Comparison of ENCODE assay signal across 26 cellular contexts in genomic region chr19:16160445-16160942, GRCh38. TPM values are rescaled to one million over a fixed set of nuclear protein-coding genes. Genes with fewer than 3 reads are reported as not detected.
DNase-seq lines count a peak whose midpoint lies in the region; ATAC-seq, FAIRE-seq and TF ChIP-seq lines count a peak whose summit lies in the region.
"Had no signal": no experiment of that assay in that cellular context is flagged by ENCODE, and none has a peak within 500 bp of the region (broad histone marks: within the 10 kb centered on the region; RNA-seq: fewer than 3 reads in every experiment).

No MANE protein-coding gene starts in this region.

- peak; percentile 30 for ATAC-seq in T-helper 17 cell
- ATAC-seq in stimulated activated effector memory CD8-positive, alpha-beta T cell treated with anti-CD3 and anti-CD28 coated beads, Interleukin-12 subunit alpha, Interleukin-12 subunit beta, amount 100 ng/mL, for 72 hours: peak; percentile 49
- ATAC-seq in HG02973 (IDR thresholded peaks at IDR 0.05; ENCODE audit: unreplicated experiment): no peak
- ATAC-seq: gastroesophageal sphincter had no signal

- peaks cover 8% of the 10 kb centered on the region for H3K4me1 ChIP-seq in astrocyte (ENCODE audit: insufficient read depth, low read length)
- H3K4me1 ChIP-seq: gastroesophageal sphincter, neural progenitor cell, Peyer's patch, testis had no signal

- H3K79me2 ChIP-seq in astrocyte (ENCODE audit: insufficient read depth, low read length): no peaks in the 10 kb centered on the region

- H3K4me3 Mint-ChIP-seq in T-helper 17 cell: no peak overlapping the region
- no peak overlapping the region for H3K4me3 Mint-ChIP-seq in astrocyte (ENCODE audit: unreplicated experiment)
- H3K4me3 Mint-ChIP-seq in stimulated activated effector memory CD8-positive, alpha-beta T cell treated with anti-CD3 and anti-CD28 coated beads, Interleukin-12 subunit alpha, Interleukin-12 subunit beta, amount 100 ng/mL, for 72 hours: peak overlapping the region; percentile 35
- H3K4me3 Mint-ChIP-seq: activated T-cell treated with anti-CD3 and anti-CD28 coated beads, Interleukin-2, amount 50 U/mL, for 4 hours; H9; neural progenitor cell had no signal

- H3K27ac Mint-ChIP-seq in T-helper 17 cell: peak overlapping the region; percentile 45
- no peak overlapping the region for H3K27ac Mint-ChIP-seq in astrocyte (ENCODE audit: unreplicated experiment)
- H3K27ac Mint-ChIP-seq in stimulated activated effector memory CD8-positive, alpha-beta T cell treated with anti-CD3 and anti-CD28 coated beads, Interleukin-12 subunit alpha, Interleukin-12 subunit beta, amount 100 ng/mL, for 72 hours: no peak overlapping the region
- H3K27ac Mint-ChIP-seq: H9, neural progenitor cell had no signal

- no peak overlapping the region for H2AFZ ChIP-seq in astrocyte (ENCODE audit: low read depth, low read length)
- H2AFZ ChIP-seq: neural progenitor cell had no signal

- DNase-seq in activated CD8-positive, alpha-beta memory T cell treated with anti-CD3 and anti-CD28 coated beads for 24 hours: peak; percentile 67
- no peak for DNase-seq in activated CD8-positive, alpha-beta memory T cell treated with anti-CD3 and anti-CD28 coated beads, Interleukin-2, amount 50 U/mL, for 4 hours
- DNase-seq in T-helper 17 cell: no peak
- DNase-seq in astrocyte (ENCODE audit: low read depth): no peak
- DNase-seq in stimulated activated effector memory CD8-positive, alpha-beta T cell treated with anti-CD3 and anti-CD28 coated beads, Interleukin-12 subunit alpha, Interleukin-12 subunit beta, amount 100 ng/mL, for 72 hours (ENCODE audit: low spot score in 2 of 2): no peak
- DNase-seq in NCI-H748 treated with DMSO at 0.1 percent for 48 hours (lab: John Stamatoyannopoulos, UW): no peak
- DNase-seq in NCI-H1092 treated with DMSO at 0.1 percent for 48 hours (lab: John Stamatoyannopoulos, UW): no peak
- DNase-seq: activated T-cell treated with anti-CD3 and anti-CD28 coated beads, Interleukin-2, amount 50 U/mL, for 4 hours; erythroblast; GDM1; H9; NCI-H82; Peyer's patch; testis had no signal

- peak overlapping the region; percentile 77 for H3K4me2 ChIP-seq in astrocyte (ENCODE audit: low read length)
- H3K4me2 ChIP-seq: neural progenitor cell had no signal

- FAIRE-seq in astrocyte (lab: Jason Lieb, UNC): no peak
- FAIRE-seq: GM12892 had no signal

- no peak overlapping the region for H3K9ac ChIP-seq in astrocyte (ENCODE audit: low read length)
- H3K9ac ChIP-seq: neural progenitor cell had no signal

- H3K4me3 ChIP-seq in astrocyte (ENCODE audit: insufficient read depth, low read depth, low read length): no peak overlapping the region
- H3K4me3 ChIP-seq: adrenal gland, cardiac muscle cell, gastroesophageal sphincter, MG63, neural progenitor cell, Peyer's patch, smooth muscle cell, testis had no signal

- H3K27me3 ChIP-seq in astrocyte (ENCODE audit: insufficient read depth, low read length): no peaks in the 10 kb centered on the region
- H3K27me3 ChIP-seq: adrenal gland, cardiac muscle cell, gastroesophageal sphincter, MG63, neural progenitor cell, Peyer's patch, testis had no signal

- no peak overlapping the region for H3K27ac ChIP-seq in astrocyte (ENCODE audit: low read depth, low read length)
- H3K27ac ChIP-seq: C4-2B, cardiac muscle cell, gastroesophageal sphincter, neural progenitor cell, Peyer's patch, testis had no signal

- H3K36me3 Mint-ChIP-seq in T-helper 17 cell (ENCODE audit: low read depth): no peaks in the 10 kb centered on the region
- no peaks in the 10 kb centered on the region for H3K36me3 Mint-ChIP-seq in astrocyte (ENCODE audit: low read depth, unreplicated experiment)
- peaks cover 29% of the 10 kb centered on the region for H3K36me3 Mint-ChIP-seq in stimulated activated effector memory CD8-positive, alpha-beta T cell treated with anti-CD3 and anti-CD28 coated beads, Interleukin-12 subunit alpha, Interleukin-12 subunit beta, amount 100 ng/mL, for 72 hours
- H3K36me3 Mint-ChIP-seq: neural progenitor cell had no signal

- H3K27me3 Mint-ChIP-seq in T-helper 17 cell (no peaks in the 10 kb centered on the region), astrocyte (ENCODE audit: low read depth, unreplicated experiment) (peaks cover 20% of the 10 kb centered on the region)
- H3K27me3 Mint-ChIP-seq: IgD-negative memory B cell had no signal

- no peaks in the 10 kb centered on the region for H4K20me1 ChIP-seq in astrocyte (ENCODE audit: insufficient read depth, low read length)

- H3K9me3 Mint-ChIP-seq in astrocyte (ENCODE audit: unreplicated experiment): no peaks in the 10 kb centered on the region
- H3K9me3 Mint-ChIP-seq in stimulated activated effector memory CD8-positive, alpha-beta T cell treated with anti-CD3 and anti-CD28 coated beads, Interleukin-12 subunit alpha, Interleukin-12 subunit beta, amount 100 ng/mL, for 72 hours: no peaks in the 10 kb centered on the region
- H3K9me3 Mint-ChIP-seq: activated T-cell treated with anti-CD3 and anti-CD28 coated beads, Interleukin-2, amount 50 U/mL, for 4 hours; H9; IgD-negative memory B cell; neural progenitor cell had no signal

- H3K9me3 ChIP-seq in T-helper 17 cell (ENCODE audit: control insufficient read depth, low read length, poor library complexity, severe bottlenecking): no peaks in the 10 kb centered on the region
- H3K9me3 ChIP-seq in astrocyte (ENCODE audit: insufficient read depth, low read depth, low read length): no peaks in the 10 kb centered on the region
- H3K9me3 ChIP-seq: adrenal gland, gastroesophageal sphincter, MG63, Peyer's patch, testis had no signal

- H3K4me1 Mint-ChIP-seq in T-helper 17 cell (peaks cover 3% of the 10 kb centered on the region), astrocyte (ENCODE audit: low read depth, unreplicated experiment) (peaks cover 6% of the 10 kb centered on the region)
- peaks cover 17% of the 10 kb centered on the region for H3K4me1 Mint-ChIP-seq in stimulated activated effector memory CD8-positive, alpha-beta T cell treated with anti-CD3 and anti-CD28 coated beads, Interleukin-12 subunit alpha, Interleukin-12 subunit beta, amount 100 ng/mL, for 72 hours
- H3K4me1 Mint-ChIP-seq: H9, neural progenitor cell had no signal

- TF ChIP-seq CTCF in astrocyte (IDR thresholded peaks at IDR 0.05; ENCODE audit: insufficient read depth, low read depth, low read length): no peak

- H3K36me3 ChIP-seq in astrocyte (ENCODE audit: insufficient read depth, low read length): no peaks in the 10 kb centered on the region
- H3K36me3 ChIP-seq: adrenal gland, cardiac muscle cell, gastroesophageal sphincter, MG63, neural progenitor cell had no signal

RNA-seq across cellular contexts. Expression of gene CIB3, which starts 12.8 kb away (rescaled TPM):
- total RNA-seq in T-helper 17 cell: not detected
- total RNA-seq in astrocyte: not detected in 2 replicates
- total RNA-seq: A673; activated T-cell treated with anti-CD3 and anti-CD28 coated beads, Interleukin-2, amount 50 U/mL, for 4 hours; adrenal gland; cardiac muscle cell; gastroesophageal sphincter; H9; mononuclear cell; Peyer's patch; smooth muscle cell; testis had no signal

RNA-seq across cellular contexts. Expression of gene HSH2D, which starts 17.0 kb away (rescaled TPM):
- total RNA-seq in T-helper 17 cell: 10 to 100 TPM; 27.7 to 31.8 TPM
- total RNA-seq in astrocyte: not detected in 2 replicates
- total RNA-seq: A673, cardiac muscle cell, smooth muscle cell had no signal

RNA-seq across cellular contexts. Expression of gene FAM32A, which starts 24.7 kb away (rescaled TPM):
- 10 to 100 TPM; 33.7 to 48.8 TPM for total RNA-seq in T-helper 17 cell
- total RNA-seq in astrocyte: 95.4 and 106 TPM in 2 replicates

RNA-seq across cellular contexts. Expression of gene AP1M1, which starts 37.2 kb away (rescaled TPM):
- total RNA-seq in T-helper 17 cell: 10 to 100 TPM; 91.8 to 98.5 TPM
- 87.6 and 90.8 TPM in 2 replicates for total RNA-seq in astrocyte

RNA-seq across cellular contexts. Expression of gene RAB8A, which starts 48.8 kb away (rescaled TPM):
- total RNA-seq in T-helper 17 cell (100 to 1,000 TPM in 1 of 2 donors, 10 to 100 TPM in 1; 97.5 to 105 TPM), astrocyte (80.5 and 82.8 TPM in 2 replicates)

Comparison
In these comparisons a context has a peak if more than half of its experiments do, and no peak if none do; other contexts are left out.
1. RNA of gene HSH2D, which starts 17.0 kb away (total RNA-seq): 27.7 to 31.8 TPM in T-helper 17 cell; not detected in astrocyte; every median in the first group is over 10 times any median in the second.